In genomic region chr3:24405057-24405456, GRCh38 we compare ENCODE assay signal across 24 cellular contexts.
"Had no signal": no experiment of that assay in that cellular context is flagged by ENCODE, and none has a peak within 500 bp of the region (broad histone marks: within the 10 kb centered on the region; RNA-seq: fewer than 3 reads in every experiment).

No MANE protein-coding gene starts in this region.

- H3K27ac Mint-ChIP-seq: activated CD8-positive, alpha-beta T cell treated with anti-CD3 and anti-CD28 coated beads, Interleukin-2, amount 10 ng/mL, durations not matched to agents 7 days and 5 days; activated naive CD4-positive, alpha-beta T cell treated with anti-CD3 and anti-CD28 coated beads, Interleukin-2, amount 50 U/mL, for 24 hours had no signal

- H3K4me1 Mint-ChIP-seq: activated naive CD4-positive, alpha-beta T cell treated with anti-CD3 and anti-CD28 coated beads, Interleukin-2, amount 50 U/mL, for 24 hours; central memory CD8-positive, alpha-beta T cell had no signal

- H3K4me3 ChIP-seq: body of pancreas, PC-9, SK-N-MC had no signal

- H3K36me3 Mint-ChIP-seq: activated naive CD4-positive, alpha-beta T cell treated with anti-CD3 and anti-CD28 coated beads, Interleukin-2, amount 50 U/mL, for 24 hours had no signal

- ATAC-seq: activated CD4-positive, CD25-positive, alpha-beta regulatory T cell treated with anti-CD3 and anti-CD28 coated beads, Interleukin-2, amount 50 U/mL, for 24 hours; activated CD8-positive, alpha-beta T cell treated with anti-CD3 and anti-CD28 coated beads, Interleukin-2, amount 10 ng/mL, durations not matched to agents 7 days and 5 days; body of pancreas had no signal

- DNase-seq: activated CD4-positive, alpha-beta T cell treated with anti-CD3 and anti-CD28 coated beads for 48 hours; activated CD4-positive, alpha-beta T cell treated with anti-CD3 and anti-CD28 coated beads, Interleukin-2, amount 50 U/mL, for 4 hours; activated CD8-positive, alpha-beta memory T cell treated with anti-CD3 and anti-CD28 coated beads, Interleukin-2, amount 50 U/mL, for 48 hours; activated CD8-positive, alpha-beta T cell treated with anti-CD3 and anti-CD28 coated beads, Interleukin-2, amount 10 ng/mL, durations not matched to agents 7 days and 5 days; activated effector memory CD4-positive, alpha-beta T cell treated with Interleukin-2 at 50 U/mL for 16 hours; activated naive CD4-positive, alpha-beta T cell; activated T-cell treated with anti-CD3 and anti-CD28 coated beads, Interleukin-2, amount 50 U/mL, for 1 hour; aorta; body of pancreas; KBM-7; NCI-H1105 treated with DMSO at 0.1 percent for 48 hours; NCI-H1436 treated with DMSO at 0.1 percent for 48 hours; NCI-H187; NCI-H2081; NCI-H510A treated with DMSO at 0.1 percent for 48 hours; NCI-H69; PC-9; SIG-M5; T-helper 1 cell had no signal

- H3K27ac ChIP-seq: body of pancreas, PC-9, SK-N-MC had no signal

- H3K27me3 ChIP-seq: body of pancreas had no signal

- H3K4me2 ChIP-seq: PC-9 had no signal

- H3K4me3 Mint-ChIP-seq: activated CD8-positive, alpha-beta T cell treated with anti-CD3 and anti-CD28 coated beads, Interleukin-2, amount 10 ng/mL, durations not matched to agents 7 days and 5 days; activated naive CD4-positive, alpha-beta T cell treated with anti-CD3 and anti-CD28 coated beads, Interleukin-2, amount 50 U/mL, for 24 hours; central memory CD8-positive, alpha-beta T cell had no signal

- H3K27me3 Mint-ChIP-seq: activated naive CD4-positive, alpha-beta T cell treated with anti-CD3 and anti-CD28 coated beads, Interleukin-2, amount 50 U/mL, for 24 hours; central memory CD8-positive, alpha-beta T cell had no signal

- FAIRE-seq: bronchial epithelial cell had no signal

- H2AFZ ChIP-seq: PC-9 had no signal

- H3K9me3 Mint-ChIP-seq: activated naive CD4-positive, alpha-beta T cell treated with anti-CD3 and anti-CD28 coated beads, Interleukin-2, amount 50 U/mL, for 24 hours; central memory CD8-positive, alpha-beta T cell had no signal

- H3K9me3 ChIP-seq: body of pancreas had no signal
